Comparison of ENCODE assay signal across 12 cellular contexts in genomic region chr22:24285245-24285644, GRCh38. TPM values are rescaled to one million over a fixed set of nuclear protein-coding genes. Genes with fewer than 3 reads are reported as not detected.
DNase-seq lines count a peak whose midpoint lies in the region; ATAC-seq, FAIRE-seq and TF ChIP-seq lines count a peak whose summit lies in the region.
"Had no signal": no experiment of that assay in that cellular context is flagged by ENCODE, and none has a peak within 500 bp of the region (broad histone marks: within the 10 kb centered on the region; RNA-seq: fewer than 3 reads in every experiment).

No MANE protein-coding gene starts in this region.

- no peak for DNase-seq in activated T-cell treated with anti-CD3 and anti-CD28 coated beads, Interleukin-2, amount 50 U/mL, for 4 hours
- DNase-seq in activated T-cell treated with anti-CD3 and anti-CD28 coated beads for 4 hours, result no peak
- DNase-seq in Karpas-422, result peak; percentile 17
- DNase-seq in endothelial cell of umbilical vein (ENCODE audit: low read depth, low spot score), result no peak
- no peak for DNase-seq in smooth muscle cell (lab: John Stamatoyannopoulos, UW; ENCODE audit: unreplicated experiment)
- DNase-seq in MM.1S, result no peak
- DNase-seq: AML-193, NCI-H1694, nucleus accumbens, testis had no signal

- no peak overlapping the region for H3K4me3 ChIP-seq in Karpas-422 (ENCODE audit: low read length)
- H3K4me3 ChIP-seq in endothelial cell of umbilical vein (replicated peaks in 1 of 3; ENCODE audit: insufficient read depth in 1 of 3, low read depth in 1 of 3, low read length in 3 of 3), result no peak overlapping the region
- peak overlapping the region; percentile 18 for H3K4me3 ChIP-seq in smooth muscle cell
- H3K4me3 ChIP-seq in MM.1S (ENCODE audit: low read length), result no peak overlapping the region
- H3K4me3 ChIP-seq: testis had no signal

- no peaks in the 10 kb centered on the region for H3K9me3 ChIP-seq in Karpas-422 (ENCODE audit: low read length)
- no peaks in the 10 kb centered on the region for H3K9me3 ChIP-seq in endothelial cell of umbilical vein (replicated peaks; ENCODE audit: control insufficient read depth, insufficient read depth, low read length)
- H3K9me3 ChIP-seq in smooth muscle cell (replicated peaks; ENCODE audit: low read depth), result no peaks in the 10 kb centered on the region
- no peaks in the 10 kb centered on the region for H3K9me3 ChIP-seq in MM.1S (replicated peaks; ENCODE audit: insufficient read depth, low read length)
- H3K9me3 ChIP-seq: testis had no signal

- dilution Hi-C loops in endothelial cell of umbilical vein (cut with MboI; ENCODE audit: extremely low pct_ligation_motif_present, low sequenced_read_pairs), result no loop called here

- peak; percentile 92 to 94 for ATAC-seq in activated T-cell treated with anti-CD3 and anti-CD28 coated beads, Interleukin-2, amount 50 U/mL, for 4 hours
- no peak for ATAC-seq in HG02852 (IDR thresholded peaks at IDR 0.05; ENCODE audit: unreplicated experiment)
- no peak for ATAC-seq in GM21619 (IDR thresholded peaks at IDR 0.05; ENCODE audit: unreplicated experiment)

- H3K79me2 ChIP-seq in Karpas-422 (ENCODE audit: low read length) (peaks cover 94% of the 10 kb centered on the region), endothelial cell of umbilical vein (ENCODE audit: control insufficient read depth, insufficient read depth, low read length) (peaks cover 84% of the 10 kb centered on the region), smooth muscle cell (ENCODE audit: low read depth) (peaks cover 59% of the 10 kb centered on the region), MM.1S (ENCODE audit: low read length) (peaks cover 79% of the 10 kb centered on the region)

- peak overlapping the region; percentile 17 for H3K4me3 Mint-ChIP-seq in activated T-cell treated with anti-CD3 and anti-CD28 coated beads, Interleukin-2, amount 50 U/mL, for 4 hours

- H3K27me3 ChIP-seq in Karpas-422 (ENCODE audit: low read length) (no peaks in the 10 kb centered on the region), endothelial cell of umbilical vein (ENCODE audit: control insufficient read depth in 2 of 2, insufficient read depth in 2 of 2, low read length in 2 of 2) (no peaks in the 10 kb centered on the region), smooth muscle cell (ENCODE audit: low read depth) (no peaks in the 10 kb centered on the region), MM.1S (replicated peaks; ENCODE audit: insufficient read depth, low read length) (no peaks in the 10 kb centered on the region)
- H3K27me3 ChIP-seq: testis had no signal

- H3K4me2 ChIP-seq in Karpas-422 (ENCODE audit: low read depth, low read length, poor library complexity, severe bottlenecking) (no peak overlapping the region), endothelial cell of umbilical vein (ENCODE audit: insufficient read depth, low read length) (no peak overlapping the region), smooth muscle cell (peak overlapping the region; percentile 82), MM.1S (ENCODE audit: low read depth, low read length) (no peak overlapping the region)

- H3F3A ChIP-seq in smooth muscle cell (ENCODE audit: low read depth) (peaks cover 28% of the 10 kb centered on the region), MM.1S (ENCODE audit: insufficient read depth, low read length) (no peaks in the 10 kb centered on the region)

- 1% methylated on average over 4 of the region's 4 CpGs for WGBS in smooth muscle cell (ENCODE audit: low lambda C conversion rate)

- H3K9ac ChIP-seq in Karpas-422 (ENCODE audit: low read length), result no peak overlapping the region
- no peak overlapping the region for H3K9ac ChIP-seq in endothelial cell of umbilical vein (replicated peaks; ENCODE audit: extremely low read depth, insufficient read depth, low read length)
- peak overlapping the region; percentile 65 for H3K9ac ChIP-seq in smooth muscle cell (ENCODE audit: low read depth)
- H3K9ac ChIP-seq in MM.1S (ENCODE audit: low read length), result no peak overlapping the region

- H4K20me1 ChIP-seq in Karpas-422 (ENCODE audit: insufficient read depth, low read depth, low read length) (no peaks in the 10 kb centered on the region), endothelial cell of umbilical vein (replicated peaks; ENCODE audit: control insufficient read depth, extremely low read depth, insufficient read depth, low read length) (peaks cover 5% of the 10 kb centered on the region), smooth muscle cell (ENCODE audit: low read depth) (peaks cover 32% of the 10 kb centered on the region), MM.1S (ENCODE audit: insufficient read depth, low read length) (peaks cover 10% of the 10 kb centered on the region)

- intact Hi-C loops in endothelial cell of umbilical vein (cut with micrococcal nuclease), result no loop called here

- H2AFZ ChIP-seq in Karpas-422 (ENCODE audit: low read length) (no peak overlapping the region), endothelial cell of umbilical vein (ENCODE audit: low read depth, low read length) (no peak overlapping the region), smooth muscle cell (ENCODE audit: low read depth) (no peak overlapping the region), MM.1S (ENCODE audit: low read length) (no peak overlapping the region)

- H3K27ac ChIP-seq in Karpas-422 (ENCODE audit: low read length) (no peak overlapping the region), endothelial cell of umbilical vein (ENCODE audit: insufficient read depth, low read depth, low read length) (peak overlapping the region; percentile 21), smooth muscle cell (ENCODE audit: low read depth) (peak overlapping the region; percentile 92), MM.1S (ENCODE audit: low read length) (no peak overlapping the region)
- H3K27ac ChIP-seq: testis had no signal

- POLR2A ChIA-PET in endothelial cell of umbilical vein (lab: Charles Lee), result no interaction called here

- no peak for TF ChIP-seq POLR2A in endothelial cell of umbilical vein (IDR thresholded peaks at IDR 0.05; ENCODE audit: low read depth, low read length)

- CTCF ChIA-PET in endothelial cell of umbilical vein (lab: Charles Lee), result interaction anchor here (1.5 kb wide), 1 partner anchor 20 kb away, joined by 3 read pairs; no protein-coding TSS in a partner anchor

- H3K27me3 Mint-ChIP-seq in activated T-cell treated with anti-CD3 and anti-CD28 coated beads, Interleukin-2, amount 50 U/mL, for 4 hours (ENCODE audit: low read depth), result no peaks in the 10 kb centered on the region

- H3K36me3 ChIP-seq in Karpas-422 (ENCODE audit: insufficient read depth, low read length) (peaks cover 4% of the 10 kb centered on the region; the same call in 1 of the 2 replicates), endothelial cell of umbilical vein (ENCODE audit: control insufficient read depth in 2 of 2, extremely low read depth in 1 of 2, insufficient read depth in 2 of 2, low read length in 2 of 2) (no peaks in the 10 kb centered on the region), smooth muscle cell (ENCODE audit: low read depth) (no peaks in the 10 kb centered on the region), MM.1S (replicated peaks; ENCODE audit: insufficient read depth, low read length) (no peaks in the 10 kb centered on the region)

- no peaks in the 10 kb centered on the region for H3K9me3 Mint-ChIP-seq in activated T-cell treated with anti-CD3 and anti-CD28 coated beads, Interleukin-2, amount 50 U/mL, for 4 hours

- H3K36me3 Mint-ChIP-seq in activated T-cell treated with anti-CD3 and anti-CD28 coated beads, Interleukin-2, amount 50 U/mL, for 4 hours (ENCODE audit: insufficient read depth), result peaks cover 4% of the 10 kb centered on the region

- TF ChIP-seq CTCF in endothelial cell of umbilical vein (IDR thresholded peaks at IDR 0.05; ENCODE audit: extremely low read depth in 1 of 2, insufficient read depth in 1 of 2, low read depth in 1 of 2, low read length in 2 of 2) (no peak), smooth muscle cell (IDR thresholded peaks at IDR 0.05; ENCODE audit: borderline replicate concordance, insufficient read depth, poor library complexity, severe bottlenecking) (no peak), MM.1S (IDR thresholded peaks at IDR 0.05; ENCODE audit: low read length) (no peak)

- H3K9me1 ChIP-seq in endothelial cell of umbilical vein (replicated peaks; ENCODE audit: control insufficient read depth, extremely low read depth, insufficient read depth, low read length), result peaks cover 2% of the 10 kb centered on the region

- BruUV-seq in endothelial cell of umbilical vein (replicated peaks; lab: Mats Ljungman, UMichigan), result no TSS peak

- H3K4me1 ChIP-seq in Karpas-422 (ENCODE audit: low read length) (peaks cover 15% of the 10 kb centered on the region), endothelial cell of umbilical vein (ENCODE audit: control insufficient read depth, extremely low read depth, insufficient read depth, low read length) (peaks cover 31% of the 10 kb centered on the region), smooth muscle cell (ENCODE audit: low read depth) (peaks cover 32% of the 10 kb centered on the region), MM.1S (ENCODE audit: low read length) (no peaks in the 10 kb centered on the region)

- H3K9me2 ChIP-seq in Karpas-422 (replicated peaks; ENCODE audit: insufficient read depth, low read length), result no peaks in the 10 kb centered on the region
- no peaks in the 10 kb centered on the region for H3K9me2 ChIP-seq in MM.1S (replicated peaks; ENCODE audit: insufficient read depth, low read length)

- no peak for FAIRE-seq in endothelial cell of umbilical vein (lab: Jason Lieb, UNC)

- peaks cover 57% of the 10 kb centered on the region for H3K4me1 Mint-ChIP-seq in activated T-cell treated with anti-CD3 and anti-CD28 coated beads, Interleukin-2, amount 50 U/mL, for 4 hours (ENCODE audit: low read depth)

RNA-seq across cellular contexts. Expression of gene SPECC1L, which starts 14.6 kb away (rescaled TPM):
- total RNA-seq in activated T-cell treated with anti-CD3 and anti-CD28 coated beads, Interleukin-2, amount 50 U/mL, for 4 hours, result 10 to 100 TPM; 31.4 to 33.6 (median 33.1) TPM
- total RNA-seq in Karpas-422 (2014; rRNA removed; shearing (Covaris generic); ENCODE audit: low replicate concordance), result 33.7 and 35.1 TPM in 2 replicates
- total RNA-seq in endothelial cell of umbilical vein (63.2 and 79.3 TPM in 2 replicates), smooth muscle cell (19.1 and 19.5 TPM in 2 replicates)
- polyA plus RNA-seq in endothelial cell of umbilical vein (18.8 and 22.8 TPM in 2 replicates), smooth muscle cell (10.0 and 16.1 TPM in 2 replicates)
- 25.7 and 26.4 TPM in 2 replicates for polyA plus RNA-seq in endothelial cell of umbilical vein (2011; cell fraction: cytosol; rRNA removed)
- polyA plus RNA-seq in endothelial cell of umbilical vein (2011; cell fraction: nucleus; rRNA removed), result 52.7 and 57.4 TPM in 2 replicates
- polyA plus RNA-seq in endothelial cell of umbilical vein (2012), result 29.0 and 36.1 TPM in 2 replicates
- polyA minus RNA-seq in endothelial cell of umbilical vein, result 51.1 and 60.3 TPM in 2 replicates
- 15.2 TPM for polyA minus RNA-seq in endothelial cell of umbilical vein (2011; cell fraction: cytosol; rRNA and poly(A)+ RNA removed)
- polyA minus RNA-seq in endothelial cell of umbilical vein (2011; cell fraction: nucleus; rRNA and poly(A)+ RNA removed), result 55.3 and 60.1 TPM in 2 replicates

RNA-seq across cellular contexts. Expression of gene GGT5, which starts 40.4 kb away (rescaled TPM):
- under 1 TPM in 2 of 3 donors, not detected in 1; 0.11 to 0.19 TPM for total RNA-seq in activated T-cell treated with anti-CD3 and anti-CD28 coated beads, Interleukin-2, amount 50 U/mL, for 4 hours
- total RNA-seq in Karpas-422 (2014; rRNA removed; shearing (Covaris generic); ENCODE audit: low replicate concordance), result not detected in 2 replicates
- total RNA-seq in endothelial cell of umbilical vein (35.1 and 45.9 TPM in 2 replicates), smooth muscle cell (3.7 and 5.4 TPM in 2 replicates)
- polyA plus RNA-seq in endothelial cell of umbilical vein (293 and 501 TPM in 2 replicates), smooth muscle cell (12.4 and 12.8 TPM in 2 replicates)
- 87.8 and 97.1 TPM in 2 replicates for polyA plus RNA-seq in endothelial cell of umbilical vein (2011; cell fraction: cytosol; rRNA removed)
- 197 and 275 TPM in 2 replicates for polyA plus RNA-seq in endothelial cell of umbilical vein (2011; cell fraction: nucleus; rRNA removed)
- 84.1 and 102 TPM in 2 replicates for polyA plus RNA-seq in endothelial cell of umbilical vein (2012)
- 197 and 218 TPM in 2 replicates for polyA minus RNA-seq in endothelial cell of umbilical vein
- not detected for polyA minus RNA-seq in endothelial cell of umbilical vein (2011; cell fraction: cytosol; rRNA and poly(A)+ RNA removed)
- 68.1 and 104 TPM in 2 replicates for polyA minus RNA-seq in endothelial cell of umbilical vein (2011; cell fraction: nucleus; rRNA and poly(A)+ RNA removed)

Comparison
In these comparisons a context has a peak if more than half of its experiments do, and no peak if none do; other contexts are left out.
1. ATAC-seq: peak in activated T-cell treated with anti-CD3 and anti-CD28 coated beads, Interleukin-2, amount 50 U/mL, for 4 hours (2 of 2); none in HG02852 (single experiment) and GM21619 (single experiment).
2. H3K27ac ChIP-seq: peak in endothelial cell of umbilical vein (single experiment) and smooth muscle cell (single experiment); none in Karpas-422 (single experiment) and MM.1S (single experiment).